ENCODE assay signal across 1 cellular context in genomic region chr11:75445315-75445953, GRCh38.
A peak's percentile ranks its signal among the peaks of the same experiment; 100 is the strongest.
TF ChIP-seq lines count a peak whose summit lies in the region.

No MANE protein-coding gene starts in this region.

TF ChIP-seq in HepG2, 621 proteins besides CTCF, POLR2A, EP300 and RAD21 (continued from another document and continues in another):
- no peak for TF ChIP-seq GTF2F1 (IDR thresholded peaks at IDR 0.05; ENCODE audit: low read length)
- TF ChIP-seq IRF2 (CRISPR knock-in tag; IDR thresholded peaks at IDR 0.05), result 0 out of 2 replicates have a peak, but pooled peaks have one; percentile 37
- TF ChIP-seq PITX1 (CRISPR knock-in tag; IDR thresholded peaks at IDR 0.05), result peak; percentile 15; the same call in 1 of the 2 replicates
- TF ChIP-seq ZFP36 (IDR thresholded peaks at IDR 0.05; ENCODE audit: borderline replicate concordance, low read depth, low read length, partially characterized antibody), result no peak
- TF ChIP-seq SMC3 (IDR thresholded peaks at IDR 0.05; ENCODE audit: low read length), result peak; percentile 92
- TF ChIP-seq SALL1 (CRISPR knock-in tag; IDR thresholded peaks at IDR 0.05), result peak; percentile 36; the same call in 1 of the 2 replicates
- peak; percentile 41; the same call in 1 of the 2 replicates for TF ChIP-seq KDM2A (CRISPR knock-in tag; IDR thresholded peaks at IDR 0.05; ENCODE audit: borderline replicate concordance, low read depth)
- peak in 1 of 2 experiments; percentile 35; a peak in 1 of 4 replicates for TF ChIP-seq HMGXB4 (CRISPR knock-in tag; IDR thresholded peaks at IDR 0.05; ENCODE audit: borderline replicate concordance in 1 of 2, low read depth in 1 of 2)
- TF ChIP-seq ZNF614 (CRISPR knock-in tag; IDR thresholded peaks at IDR 0.05; ENCODE audit: borderline replicate concordance), result 0 out of 2 replicates have a peak, but pooled peaks have one; percentile 16
- peak; percentile 75; the same call in 1 of the 2 replicates for TF ChIP-seq SMAD1 (CRISPR knock-in tag; IDR thresholded peaks at IDR 0.05; ENCODE audit: borderline replicate concordance, low read depth)
- peak; percentile 96 for TF ChIP-seq STAG1 (CRISPR knock-in tag; IDR thresholded peaks at IDR 0.05)
- no peak for TF ChIP-seq ARHGAP35 (CRISPR knock-in tag; IDR thresholded peaks at IDR 0.05; ENCODE audit: borderline replicate concordance)
- peak; percentile 32; the same call in 1 of the 2 replicates for TF ChIP-seq MAX (IDR thresholded peaks at IDR 0.05)
- no peak for TF ChIP-seq NFIC (IDR thresholded peaks at IDR 0.05; ENCODE audit: low read length)
- TF ChIP-seq MYNN (CRISPR knock-in tag; IDR thresholded peaks at IDR 0.05; ENCODE audit: low read depth), result peak; percentile 51; the same call in 1 of the 2 replicates
- no peak for TF ChIP-seq ZNF746 (CRISPR knock-in tag; IDR thresholded peaks at IDR 0.05)
- 0 out of 2 replicates have a peak, but pooled peaks have one; percentile 36 for TF ChIP-seq ZNF619 (CRISPR knock-in tag; IDR thresholded peaks at IDR 0.05)
- TF ChIP-seq MIXL1 (CRISPR knock-in tag; IDR thresholded peaks at IDR 0.05), result no peak
- TF ChIP-seq ZNF367 (CRISPR knock-in tag; IDR thresholded peaks at IDR 0.05; ENCODE audit: borderline replicate concordance), result no peak
- peak; percentile 50; the same call in 1 of the 2 replicates for TF ChIP-seq PATZ1 (CRISPR knock-in tag; IDR thresholded peaks at IDR 0.05)
- TF ChIP-seq KDM5B (CRISPR knock-in tag; IDR thresholded peaks at IDR 0.05; ENCODE audit: borderline replicate concordance), result 0 out of 2 replicates have a peak, but pooled peaks have one; percentile 45
- TF ChIP-seq ZNF350 (CRISPR knock-in tag; IDR thresholded peaks at IDR 0.05; ENCODE audit: borderline replicate concordance, low read depth), result 0 out of 2 replicates have a peak, but pooled peaks have one; percentile 52
- peak; percentile 66 for TF ChIP-seq ZNF629 (CRISPR knock-in tag; conservative IDR thresholded peaks at IDR 0.05)
- TF ChIP-seq BCL6 (CRISPR knock-in tag; IDR thresholded peaks at IDR 0.05), result 0 out of 2 replicates have a peak, but pooled peaks have one; percentile 11
- 0 out of 2 replicates have a peak, but pooled peaks have one; percentile 30 for TF ChIP-seq ZMYM3 (CRISPR knock-in tag; IDR thresholded peaks at IDR 0.05)
- TF ChIP-seq HMGXB3 (CRISPR knock-in tag; IDR thresholded peaks at IDR 0.05; ENCODE audit: borderline replicate concordance), result peak; percentile 42; the same call in 1 of the 2 replicates
- peak; percentile 16; the same call in 1 of the 2 replicates for TF ChIP-seq FOSL2 (CRISPR knock-in tag; IDR thresholded peaks at IDR 0.05)
- TF ChIP-seq YEATS2 (CRISPR knock-in tag; IDR thresholded peaks at IDR 0.05; ENCODE audit: borderline replicate concordance), result peak; percentile 35; the same call in 1 of the 2 replicates
- TF ChIP-seq DNMT3B (CRISPR knock-in tag; conservative IDR thresholded peaks at IDR 0.05), result no peak
- no peak for TF ChIP-seq NR2F6 (IDR thresholded peaks at IDR 0.05)
- peak; percentile 15; the same call in 1 of the 2 replicates for TF ChIP-seq NR2F6 (CRISPR knock-in tag; IDR thresholded peaks at IDR 0.05)
- TF ChIP-seq ZNF121 (CRISPR knock-in tag; IDR thresholded peaks at IDR 0.05), result peak; percentile 81
- TF ChIP-seq NFYC (CRISPR knock-in tag; IDR thresholded peaks at IDR 0.05), result no peak
- peak; percentile 41; the same call in 1 of the 2 replicates for TF ChIP-seq ZNF580 (CRISPR knock-in tag; IDR thresholded peaks at IDR 0.05; ENCODE audit: borderline replicate concordance, low read depth)
- TF ChIP-seq ZNF576 (CRISPR knock-in tag; IDR thresholded peaks at IDR 0.05), result no peak
- no peak for TF ChIP-seq STAT6 (CRISPR knock-in tag; IDR thresholded peaks at IDR 0.05; ENCODE audit: borderline replicate concordance)
- no peak for TF ChIP-seq RFXAP (CRISPR knock-in tag; IDR thresholded peaks at IDR 0.05; ENCODE audit: borderline replicate concordance)
- TF ChIP-seq SOX6 (IDR thresholded peaks at IDR 0.05), result no peak
- 0 out of 2 replicates have a peak, but pooled peaks have one; percentile 19 for TF ChIP-seq SOX6 (CRISPR knock-in tag; IDR thresholded peaks at IDR 0.05)
- TF ChIP-seq THAP9 (CRISPR knock-in tag; IDR thresholded peaks at IDR 0.05; ENCODE audit: borderline replicate concordance), result 0 out of 2 replicates have a peak, but pooled peaks have one; percentile 14
- no peak for TF ChIP-seq ZNF274 (CRISPR knock-in tag; IDR thresholded peaks at IDR 0.05)
- peak; percentile 38 for TF ChIP-seq TEAD3 (CRISPR knock-in tag; optimal IDR thresholded peaks at IDR 0.05; ENCODE audit: borderline replicate concordance)
- TF ChIP-seq TOE1 (CRISPR knock-in tag; IDR thresholded peaks at IDR 0.05), result no peak
- no peak for TF ChIP-seq GRHL1 (CRISPR knock-in tag; conservative IDR thresholded peaks at IDR 0.05)
- TF ChIP-seq ZBTB8A (CRISPR knock-in tag; IDR thresholded peaks at IDR 0.05; ENCODE audit: borderline replicate concordance, low read depth), result no peak
